In the genomic region with DNA sequence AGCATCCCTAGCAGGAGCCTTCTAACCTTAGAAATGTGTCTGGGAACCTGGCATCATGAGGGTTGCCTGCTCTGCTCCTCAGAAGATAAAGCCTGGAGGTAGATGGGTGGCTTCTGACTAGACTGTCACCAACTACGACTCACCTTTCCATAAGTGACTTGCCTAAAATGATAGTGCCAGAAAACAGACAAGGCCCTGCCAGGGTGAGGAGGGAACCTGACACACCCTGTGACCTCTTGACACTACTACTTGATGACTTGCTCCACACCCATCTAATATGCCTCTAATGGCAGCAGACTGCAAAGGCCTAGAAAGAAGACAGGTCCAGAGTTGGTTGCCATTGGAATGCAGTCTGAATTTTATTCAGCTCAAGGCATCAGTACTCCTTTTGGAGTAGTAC, we compare ENCODE assay signal across 20 cellular contexts. TPM values are rescaled to one million over a fixed set of nuclear protein-coding genes. Genes with fewer than 3 reads are reported as not detected.
A peak's percentile ranks its signal among the peaks of the same experiment; 100 is the strongest.
DNase-seq lines count a peak whose midpoint lies in the region; ATAC-seq and TF ChIP-seq lines count a peak whose summit lies in the region.
"Had no signal": no experiment of that assay in that cellular context is flagged by ENCODE, and none has a peak within 500 bp of the region (broad histone marks: within the 10 kb centered on the region; RNA-seq: fewer than 3 reads in every experiment).

No MANE protein-coding gene starts in this region.

- H3K4me3 Mint-ChIP-seq in activated CD4-positive, alpha-beta memory T cell treated with anti-CD3 and anti-CD28 coated beads for 36 hours, result no peak overlapping the region
- no peak overlapping the region for H3K4me3 Mint-ChIP-seq in activated CD4-positive, alpha-beta memory T cell treated with anti-CD3 and anti-CD28 coated beads, Interleukin-2, amount 10 ng/mL, durations not matched to agents 7 days and 5 days
- H3K4me3 Mint-ChIP-seq in activated T-helper 17 cell treated with anti-CD3 and anti-CD28 coated beads, Interleukin-2, amount 50 U/mL, for 72 hours, result no peak overlapping the region
- H3K4me3 Mint-ChIP-seq in WTC11, result no peak overlapping the region
- H3K4me3 Mint-ChIP-seq: CD8-positive, alpha-beta memory T cell; HFFc6 had no signal

- no peak overlapping the region for H3K27ac Mint-ChIP-seq in activated CD4-positive, alpha-beta memory T cell treated with anti-CD3 and anti-CD28 coated beads for 36 hours
- no peak overlapping the region for H3K27ac Mint-ChIP-seq in activated CD4-positive, alpha-beta memory T cell treated with anti-CD3 and anti-CD28 coated beads, Interleukin-2, amount 10 ng/mL, durations not matched to agents 7 days and 5 days
- H3K27ac Mint-ChIP-seq in activated T-helper 17 cell treated with anti-CD3 and anti-CD28 coated beads, Interleukin-2, amount 50 U/mL, for 72 hours, result peak overlapping the region; percentile 68
- H3K27ac Mint-ChIP-seq in WTC11, result no peak overlapping the region
- H3K27ac Mint-ChIP-seq: HFFc6 had no signal

- POLR2A ChIA-PET in activated CD4-positive, alpha-beta memory T cell treated with anti-CD3 and anti-CD28 coated beads for 36 hours (lab: Charles Lee), result no interaction called here
- POLR2A ChIA-PET in activated CD4-positive, alpha-beta memory T cell treated with anti-CD3 and anti-CD28 coated beads, Interleukin-2, amount 10 ng/mL, durations not matched to agents 7 days and 5 days (lab: Charles Lee), result interaction anchor here (1.4 kb wide), 1 partner anchor 10 kb away, joined by 6 read pairs; the partner anchor contains the start of gene RNF41
- POLR2A ChIA-PET in WTC11 (lab: Charles Lee), result interaction anchor here (1.3 kb wide), 1 partner anchor 9 kb away, joined by 3 read pairs; the partner anchor contains the start of gene RNF41

- ATAC-seq in activated T-helper 17 cell treated with anti-CD3 and anti-CD28 coated beads, Interleukin-2, amount 50 U/mL, for 72 hours (replicated peaks), result peak; percentile 96
- no peak for ATAC-seq in WTC11
- ATAC-seq: HepG2, K562 had no signal

- peaks cover 14% of the 10 kb centered on the region for H3K4me1 Mint-ChIP-seq in activated CD4-positive, alpha-beta memory T cell treated with anti-CD3 and anti-CD28 coated beads for 36 hours (ENCODE audit: low read depth)
- peaks cover 6% of the 10 kb centered on the region for H3K4me1 Mint-ChIP-seq in activated CD4-positive, alpha-beta memory T cell treated with anti-CD3 and anti-CD28 coated beads, Interleukin-2, amount 10 ng/mL, durations not matched to agents 7 days and 5 days
- H3K4me1 Mint-ChIP-seq in activated T-helper 17 cell treated with anti-CD3 and anti-CD28 coated beads, Interleukin-2, amount 50 U/mL, for 72 hours, result peaks cover 5% of the 10 kb centered on the region
- no peaks in the 10 kb centered on the region for H3K4me1 Mint-ChIP-seq in WTC11

- no peak for TF ChIP-seq CTCF in WTC11 (IDR thresholded peaks at IDR 0.05)

- no peaks in the 10 kb centered on the region for H3K9me3 Mint-ChIP-seq in activated CD4-positive, alpha-beta memory T cell treated with anti-CD3 and anti-CD28 coated beads for 36 hours
- H3K9me3 Mint-ChIP-seq in activated CD4-positive, alpha-beta memory T cell treated with anti-CD3 and anti-CD28 coated beads, Interleukin-2, amount 10 ng/mL, durations not matched to agents 7 days and 5 days, result no peaks in the 10 kb centered on the region
- H3K9me3 Mint-ChIP-seq in activated T-helper 17 cell treated with anti-CD3 and anti-CD28 coated beads, Interleukin-2, amount 50 U/mL, for 72 hours, result no peaks in the 10 kb centered on the region
- H3K9me3 Mint-ChIP-seq in WTC11, result no peaks in the 10 kb centered on the region
- H3K9me3 Mint-ChIP-seq: CD8-positive, alpha-beta memory T cell; HFFc6 had no signal

- intact Hi-C loops in activated CD4-positive, alpha-beta memory T cell treated with anti-CD3 and anti-CD28 coated beads for 36 hours (cut with micrococcal nuclease), result loop anchor here (1.0 kb wide), 1 partner anchor 12 kb away; the partner anchor contains the start of gene NABP2

- DNase-seq in activated CD4-positive, alpha-beta memory T cell treated with anti-CD3 and anti-CD28 coated beads for 36 hours, result peak; percentile 52
- no peak for DNase-seq in activated CD4-positive, alpha-beta memory T cell treated with anti-CD3 and anti-CD28 coated beads, Interleukin-2, amount 10 ng/mL, durations not matched to agents 7 days and 5 days
- DNase-seq in stimulated activated CD4-positive, alpha-beta T cell treated with anti-CD3 and anti-CD28 coated beads, Interleukin-15, amount 100 ng/mL, for 24 hours, result peak; percentile 25
- no peak for DNase-seq in stimulated activated CD4-positive, alpha-beta T cell treated with anti-CD3 and anti-CD28 coated beads, Interleukin-12 subunit alpha, Interleukin-12 subunit beta, amount 100 ng/mL, for 4 hours
- DNase-seq in WTC11 (ENCODE audit: low spot score) (no peak), SHP77 (lab: John Stamatoyannopoulos, UW) (no peak)
- DNase-seq: Calu3; CD8-positive, alpha-beta memory T cell; H7; HFFc6; MG63; NCI-H1417; NCI-H187; NCI-H446; NCI-H526; OCI-M1 had no signal

- H3K27me3 Mint-ChIP-seq in activated CD4-positive, alpha-beta memory T cell treated with anti-CD3 and anti-CD28 coated beads for 36 hours, result no peaks in the 10 kb centered on the region
- H3K27me3 Mint-ChIP-seq in activated CD4-positive, alpha-beta memory T cell treated with anti-CD3 and anti-CD28 coated beads, Interleukin-2, amount 10 ng/mL, durations not matched to agents 7 days and 5 days, result no peaks in the 10 kb centered on the region
- no peaks in the 10 kb centered on the region for H3K27me3 Mint-ChIP-seq in activated T-helper 17 cell treated with anti-CD3 and anti-CD28 coated beads, Interleukin-2, amount 50 U/mL, for 72 hours
- no peaks in the 10 kb centered on the region for H3K27me3 Mint-ChIP-seq in WTC11 (ENCODE audit: low read depth)
- H3K27me3 Mint-ChIP-seq: CD8-positive, alpha-beta memory T cell had no signal

- CTCF ChIA-PET in activated CD4-positive, alpha-beta memory T cell treated with anti-CD3 and anti-CD28 coated beads for 36 hours (lab: Charles Lee), result interaction anchor here (1.1 to 1.7 kb wide), 3 partner anchors 9 to 84 kb away, joined by 4 to 7 read pairs (median 5); partner anchors contain the start of genes ESYT1 and RNF41
- CTCF ChIA-PET in activated CD4-positive, alpha-beta memory T cell treated with anti-CD3 and anti-CD28 coated beads, Interleukin-2, amount 10 ng/mL, durations not matched to agents 7 days and 5 days (lab: Charles Lee), result interaction anchor here (1.4 kb wide), 1 partner anchor 10 kb away, joined by 4 read pairs; the partner anchor contains the start of gene RNF41
- CTCF ChIA-PET in WTC11 (lab: Charles Lee), result interaction anchor here (0.9 to 2.3 kb wide), 3 partner anchors 9 to 45 kb away, joined by 3 to 7 read pairs (median 4); partner anchors contain the start of genes ANKRD52, RNF41 and SMARCC2

- H3K36me3 Mint-ChIP-seq in activated CD4-positive, alpha-beta memory T cell treated with anti-CD3 and anti-CD28 coated beads for 36 hours, result peaks cover 48% of the 10 kb centered on the region
- peaks cover 60% of the 10 kb centered on the region for H3K36me3 Mint-ChIP-seq in activated CD4-positive, alpha-beta memory T cell treated with anti-CD3 and anti-CD28 coated beads, Interleukin-2, amount 10 ng/mL, durations not matched to agents 7 days and 5 days (ENCODE audit: low read depth)
- peaks cover 96% of the 10 kb centered on the region for H3K36me3 Mint-ChIP-seq in activated T-helper 17 cell treated with anti-CD3 and anti-CD28 coated beads, Interleukin-2, amount 50 U/mL, for 72 hours (ENCODE audit: low read depth)
- H3K36me3 Mint-ChIP-seq in WTC11, result peaks cover 80% of the 10 kb centered on the region

TF ChIP-seq in WTC11, 78 proteins besides CTCF, POLR2A, EP300 and RAD21 (continues in another document):
- TF ChIP-seq EMX1 (CRISPR knock-in tag; IDR thresholded peaks at IDR 0.05), result no peak

RNA-seq across cellular contexts. Expression of gene RNF41, which starts 9.4 kb away (rescaled TPM):
- total RNA-seq in activated CD4-positive, alpha-beta memory T cell treated with anti-CD3 and anti-CD28 coated beads for 36 hours, result 10 to 100 TPM; 28.2 to 31.2 TPM
- 10 to 100 TPM; 33.8 to 35.2 TPM for total RNA-seq in activated CD4-positive, alpha-beta memory T cell treated with anti-CD3 and anti-CD28 coated beads, Interleukin-2, amount 10 ng/mL, durations not matched to agents 7 days and 5 days
- 10 to 100 TPM; 31.4 to 33.0 TPM for total RNA-seq in activated T-helper 17 cell treated with anti-CD3 and anti-CD28 coated beads, Interleukin-2, amount 50 U/mL, for 72 hours
- total RNA-seq in WTC11 (2021), result 45.5 to 57.4 TPM (median 48.7 TPM) in 3 replicates

RNA-seq across cellular contexts. Expression of gene NABP2, which starts 11.8 kb away (rescaled TPM):
- total RNA-seq in activated CD4-positive, alpha-beta memory T cell treated with anti-CD3 and anti-CD28 coated beads for 36 hours, result 10 to 100 TPM; 62.0 to 62.2 TPM
- 10 to 100 TPM; 49.6 to 52.3 TPM for total RNA-seq in activated CD4-positive, alpha-beta memory T cell treated with anti-CD3 and anti-CD28 coated beads, Interleukin-2, amount 10 ng/mL, durations not matched to agents 7 days and 5 days
- total RNA-seq in activated T-helper 17 cell treated with anti-CD3 and anti-CD28 coated beads, Interleukin-2, amount 50 U/mL, for 72 hours, result 10 to 100 TPM; 61.0 to 96.6 TPM
- total RNA-seq in WTC11 (2021), result 42.7 to 47.9 TPM (median 47.5 TPM) in 3 replicates

RNA-seq across cellular contexts. Expression of gene SLC39A5, which starts 17.5 kb away (rescaled TPM):
- 1 to 10 TPM in 1 of 2 experiments, under 1 TPM in 1; 0.59 to 1.7 TPM for total RNA-seq in activated CD4-positive, alpha-beta memory T cell treated with anti-CD3 and anti-CD28 coated beads for 36 hours
- total RNA-seq in activated CD4-positive, alpha-beta memory T cell treated with anti-CD3 and anti-CD28 coated beads, Interleukin-2, amount 10 ng/mL, durations not matched to agents 7 days and 5 days, result 1 to 10 TPM in 1 of 2 experiments, under 1 TPM in 1; 0.80 to 1.2 TPM
- under 1 TPM in 1 of 2 donors, not detected in 1; 0.41 TPM for total RNA-seq in activated T-helper 17 cell treated with anti-CD3 and anti-CD28 coated beads, Interleukin-2, amount 50 U/mL, for 72 hours
- 0.26 to 0.62 TPM (median 0.46 TPM) in 3 replicates for total RNA-seq in WTC11 (2021)
- total RNA-seq: Calu3, H7, K562, LHCN-M2 had no signal

RNA-seq across cellular contexts. Expression of gene SMARCC2, which starts 23.1 kb away (rescaled TPM):
- total RNA-seq in activated CD4-positive, alpha-beta memory T cell treated with anti-CD3 and anti-CD28 coated beads for 36 hours, result 100 to 1,000 TPM in 1 of 2 experiments, 10 to 100 TPM in 1; 96.4 to 103 TPM
- 100 to 1,000 TPM; 133 to 137 TPM for total RNA-seq in activated CD4-positive, alpha-beta memory T cell treated with anti-CD3 and anti-CD28 coated beads, Interleukin-2, amount 10 ng/mL, durations not matched to agents 7 days and 5 days
- 100 to 1,000 TPM; 104 to 114 TPM for total RNA-seq in activated T-helper 17 cell treated with anti-CD3 and anti-CD28 coated beads, Interleukin-2, amount 50 U/mL, for 72 hours
- 72.8 to 77.9 TPM (median 76.8 TPM) in 3 replicates for total RNA-seq in WTC11 (2021)

RNA-seq across cellular contexts. Expression of gene ANKRD52, which starts 45.8 kb away (rescaled TPM):
- 10 to 100 TPM; 34.1 to 37.0 TPM for total RNA-seq in activated CD4-positive, alpha-beta memory T cell treated with anti-CD3 and anti-CD28 coated beads for 36 hours
- total RNA-seq in activated CD4-positive, alpha-beta memory T cell treated with anti-CD3 and anti-CD28 coated beads, Interleukin-2, amount 10 ng/mL, durations not matched to agents 7 days and 5 days, result 10 to 100 TPM; 46.4 to 50.1 TPM
- 10 to 100 TPM; 31.1 to 43.0 TPM for total RNA-seq in activated T-helper 17 cell treated with anti-CD3 and anti-CD28 coated beads, Interleukin-2, amount 50 U/mL, for 72 hours
- 33.0 to 41.2 TPM (median 38.6 TPM) in 3 replicates for total RNA-seq in WTC11 (2021)

Comparison
In these comparisons a context has a peak if more than half of its experiments do, and no peak if none do; other contexts are left out.
1. DNase-seq: peak in activated CD4-positive, alpha-beta memory T cell treated with anti-CD3 and anti-CD28 coated beads for 36 hours (single experiment) and stimulated activated CD4-positive, alpha-beta T cell treated with anti-CD3 and anti-CD28 coated beads, Interleukin-15, amount 100 ng/mL, for 24 hours (single experiment); none in activated CD4-positive, alpha-beta memory T cell treated with anti-CD3 and anti-CD28 coated beads, Interleukin-2, amount 10 ng/mL, durations not matched to agents 7 days and 5 days (single experiment), stimulated activated CD4-positive, alpha-beta T cell treated with anti-CD3 and anti-CD28 coated beads, Interleukin-12 subunit alpha, Interleukin-12 subunit beta, amount 100 ng/mL, for 4 hours (single experiment), WTC11 (single experiment) and SHP77 (0 of 2).